ENCODE assay signal across 1 cellular context in genomic region chr2:164542584-164543021, GRCh38.
TF ChIP-seq lines count a peak whose summit lies in the region.

No MANE protein-coding gene starts in this region.

TF ChIP-seq in SK-N-SH treated with all-trans-retinoic acid at 6 μM for 48 hours, 23 proteins besides CTCF, POLR2A, EP300 and RAD21 (continued from another document):
- TF ChIP-seq PATZ1 (CRISPR knock-in tag; IDR thresholded peaks at IDR 0.05; ENCODE audit: borderline replicate concordance) (peak; percentile 89), RARB (CRISPR knock-in tag; IDR thresholded peaks at IDR 0.05) (peak; percentile 89), GLIS3 (CRISPR knock-in tag; IDR thresholded peaks at IDR 0.05) (no peak)
